17 cellular contexts compared by ENCODE assay signal in the genomic region with DNA sequence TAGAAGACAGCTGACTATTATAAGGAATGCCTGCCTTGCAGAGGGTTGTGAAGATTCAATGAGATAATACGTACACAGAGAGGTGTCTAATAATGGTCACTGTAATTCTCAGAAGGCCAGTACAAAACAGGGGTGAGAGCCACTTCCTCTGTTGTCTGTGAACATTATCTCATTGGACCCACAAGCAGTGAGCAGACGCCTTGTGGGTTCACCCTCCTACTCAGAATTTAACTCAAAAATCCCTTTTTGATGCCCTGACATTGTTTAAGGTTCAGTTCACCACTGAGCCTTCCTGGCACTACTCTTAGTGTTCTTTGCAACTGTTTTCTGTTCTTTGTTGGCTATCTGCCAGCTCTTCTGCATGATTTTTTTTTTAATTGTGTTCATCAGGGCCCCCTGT.
"Had no signal": no experiment of that assay in that cellular context is flagged by ENCODE, and none has a peak within 500 bp of the region (broad histone marks: within the 10 kb centered on the region; RNA-seq: fewer than 3 reads in every experiment).

No MANE protein-coding gene starts in this region.

- H3K27me3 Mint-ChIP-seq: naive thymus-derived CD8-positive, alpha-beta T cell had no signal

- H3K36me3 Mint-ChIP-seq: naive thymus-derived CD8-positive, alpha-beta T cell; T-cell had no signal

- H3K4me3 Mint-ChIP-seq: naive thymus-derived CD8-positive, alpha-beta T cell; T-cell had no signal

- ATAC-seq: foreskin keratinocyte; lower lobe of right lung; naive thymus-derived CD8-positive, alpha-beta T cell; sciatic nerve; T-cell had no signal

- H3K9me3 Mint-ChIP-seq: naive thymus-derived CD8-positive, alpha-beta T cell; T-cell had no signal

- DNase-seq: activated CD4-positive, CD25-positive, alpha-beta regulatory T cell treated with anti-CD3 and anti-CD28 coated beads, Interleukin-2, amount 50 U/mL, for 72 hours; activated CD8-positive, alpha-beta memory T cell treated with anti-CD3 and anti-CD28 coated beads, Interleukin-2, amount 50 U/mL, for 4 hours; activated T-cell treated with anti-CD3 and anti-CD28 coated beads, Interleukin-2, amount 50 U/mL, for 48 hours; anterior cingulate cortex; brain microvascular endothelial cell; central memory CD4-positive, alpha-beta T cell; colonic mucosa; foreskin keratinocyte; hippocampal formation; islet precursor cell; lower lobe of right lung; naive thymus-derived CD8-positive, alpha-beta T cell; stimulated activated CD4-positive, alpha-beta T cell treated with anti-CD3 and anti-CD28 coated beads, Interleukin-4, amount 100 ng/mL, for 1 hour; T-cell; T1000; thyroid gland had no signal
